In genomic region chr14:75242546-75243273, GRCh38 we compare ENCODE assay signal across 9 cellular contexts. TPM values are rescaled to one million over a fixed set of nuclear protein-coding genes. Genes with fewer than 3 reads are reported as not detected.
DNase-seq lines count a peak whose midpoint lies in the region; ATAC-seq, FAIRE-seq and TF ChIP-seq lines count a peak whose summit lies in the region.
"Had no signal": no experiment of that assay in that cellular context is flagged by ENCODE, and none has a peak within 500 bp of the region (broad histone marks: within the 10 kb centered on the region; RNA-seq: fewer than 3 reads in every experiment).

No MANE protein-coding gene starts in this region.

- H3K4me2 ChIP-seq in keratinocyte (ENCODE audit: control insufficient read depth, extremely low read depth, insufficient read depth, low read depth, low read length), result peak overlapping the region; percentile 27

- H3K36me3 ChIP-seq in MG63 (no peaks in the 10 kb centered on the region), keratinocyte (ENCODE audit: control insufficient read depth in 2 of 2, extremely low read depth in 1 of 2, insufficient read depth in 2 of 2, low read length in 2 of 2) (no peaks in the 10 kb centered on the region)

- H3K9me1 ChIP-seq in keratinocyte (ENCODE audit: control insufficient read depth, extremely low read depth, insufficient read depth, low read length), result no peaks in the 10 kb centered on the region

- TF ChIP-seq CTCF in AG04450 (IDR thresholded peaks at IDR 0.05; ENCODE audit: low read depth, low read length) (no peak), astrocyte of the spinal cord (IDR thresholded peaks at IDR 0.05; ENCODE audit: low read depth, low read length) (no peak), keratinocyte (optimal IDR thresholded peaks at IDR 0.05 in 1 of 3, IDR thresholded peaks at IDR 0.05 in 1 of 3, conservative IDR thresholded peaks at IDR 0.05 in 1 of 3; ENCODE audit: extremely low read depth in 1 of 3, insufficient read depth in 2 of 3, low read length in 3 of 3) (no peak)

- no peaks in the 10 kb centered on the region for H3K79me2 ChIP-seq in keratinocyte (ENCODE audit: control insufficient read depth, insufficient read depth, low read length)

- POLR2A ChIA-PET in AG04450 (lab: Yijun Ruan, JAX), result no interaction called here

- H3K9me3 ChIP-seq in AG04450 (ENCODE audit: control insufficient read depth, insufficient read depth, low read length) (no peaks in the 10 kb centered on the region), MG63 (no peaks in the 10 kb centered on the region), keratinocyte (ENCODE audit: control insufficient read depth, low read depth, low read length) (no peaks in the 10 kb centered on the region)

- H3K9ac ChIP-seq in keratinocyte (ENCODE audit: control insufficient read depth, extremely low read depth, insufficient read depth, low read length), result peak overlapping the region; percentile 11

- H3K27me3 ChIP-seq in AG04450 (ENCODE audit: control insufficient read depth, insufficient read depth, low read length), result peaks cover 9% of the 10 kb centered on the region
- H3K27me3 ChIP-seq in MG63, result no peaks in the 10 kb centered on the region
- no peaks in the 10 kb centered on the region for H3K27me3 ChIP-seq in keratinocyte (ENCODE audit: control insufficient read depth, extremely low read depth, insufficient read depth, low read length)

- H2AFZ ChIP-seq in keratinocyte (ENCODE audit: control insufficient read depth, low read length), result peak overlapping the region; percentile 39

- no peak for ATAC-seq in HG03439 (IDR thresholded peaks at IDR 0.05; ENCODE audit: unreplicated experiment)
- no peak for ATAC-seq in HG03565 (IDR thresholded peaks at IDR 0.05; ENCODE audit: unreplicated experiment)
- no peak for ATAC-seq in left lobe of liver
- no peak for ATAC-seq in HG03097 (IDR thresholded peaks at IDR 0.05; ENCODE audit: low FRiP score, unreplicated experiment)

- CTCF ChIA-PET in AG04450 (lab: Charles Lee), result no interaction called here

- H3K4me1 ChIP-seq in keratinocyte (ENCODE audit: control insufficient read depth, extremely low read depth, insufficient read depth, low read length), result peaks cover 29% of the 10 kb centered on the region

- peak; percentile 93 for FAIRE-seq in keratinocyte (lab: Jason Lieb, UNC)

- no peaks in the 10 kb centered on the region for H4K20me1 ChIP-seq in keratinocyte (ENCODE audit: control insufficient read depth, extremely low read depth, insufficient read depth, low read length)

- no peak overlapping the region for H3K4me3 ChIP-seq in AG04450 (ENCODE audit: low read depth, low read length)
- no peak overlapping the region for H3K4me3 ChIP-seq in MG63
- H3K4me3 ChIP-seq in astrocyte of the spinal cord (ENCODE audit: low read depth, low read length), result no peak overlapping the region
- H3K4me3 ChIP-seq in keratinocyte (ENCODE audit: control insufficient read depth in 2 of 3, extremely low read depth in 1 of 3, insufficient read depth in 2 of 3, low read depth in 1 of 3, low read length in 3 of 3), result no peak overlapping the region

- peak overlapping the region; percentile 65 for H3K27ac ChIP-seq in AG04450 (ENCODE audit: low read depth, low read length)
- peak overlapping the region; percentile 45 for H3K27ac ChIP-seq in keratinocyte (ENCODE audit: control insufficient read depth, insufficient read depth, low read length)

- dilution Hi-C loops in keratinocyte (cut with MboI; ENCODE audit: extremely low pct_ligation_motif_present, low sequenced_read_pairs), result no loop called here

- in situ Hi-C loops in astrocyte of the spinal cord (cut with HindIII; ENCODE audit: low sequenced_read_pairs), result no loop called here

- DNase-seq in AG04450 (ENCODE audit: low read depth, low spot score), result peak; percentile 69
- peak; percentile 90 for DNase-seq in MG63
- peak; percentile 77 for DNase-seq in astrocyte of the spinal cord (ENCODE audit: low read depth, low spot score)
- no peak for DNase-seq in keratinocyte (ENCODE audit: low read depth, low spot score)
- DNase-seq in left lobe of liver (ENCODE audit: low spot score), result no peak
- DNase-seq: endodermal cell had no signal

RNA-seq across cellular contexts. Expression of gene FOS, which starts 35.9 kb away (rescaled TPM):
- polyA plus RNA-seq in AG04450 (2011; rRNA removed), result 30.6 and 55.8 TPM in 2 replicates
- polyA minus RNA-seq in AG04450 (2011; rRNA and poly(A)+ RNA removed), result 112 and 193 TPM in 2 replicates
- 1.1 and 6.6 TPM in 2 replicates for total RNA-seq in MG63 (2014; rRNA removed; shearing (Covaris generic); ENCODE audit: low replicate concordance)
- 29.2 to 141 TPM (median 121 TPM) in 3 replicates for polyA plus RNA-seq in keratinocyte
- polyA plus RNA-seq in keratinocyte (2011; ENCODE audit: low read depth), result 203 TPM
- 59.7 and 69.9 TPM in 2 replicates for polyA plus RNA-seq in keratinocyte (2011; cell fraction: cytosol; rRNA removed)
- polyA plus RNA-seq in keratinocyte (2011; cell fraction: nucleus; rRNA removed), result 468 and 530 TPM in 2 replicates
- 11.9 and 76.3 TPM in 2 replicates for polyA plus RNA-seq in keratinocyte (2012; ENCODE audit: low replicate concordance)
- polyA minus RNA-seq in keratinocyte, result 33.5 to 179 TPM (median 146 TPM) in 3 replicates
- polyA minus RNA-seq in keratinocyte (2011; cell fraction: cytosol; rRNA and poly(A)+ RNA removed), result 174 TPM
- polyA minus RNA-seq in keratinocyte (2011; cell fraction: nucleus; rRNA and poly(A)+ RNA removed), result 415 and 474 TPM in 2 replicates
- 13.1 TPM for total RNA-seq in left lobe of liver

Comparison
In these comparisons a context has a peak if more than half of its experiments do, and no peak if none do; other contexts are left out.
1. DNase-seq: peak in AG04450 (single experiment), MG63 (single experiment) and astrocyte of the spinal cord (single experiment); none in keratinocyte (single experiment) and left lobe of liver (single experiment).